In genomic region chrX:128052303-128052702, GRCh38 we compare ENCODE assay signal across 31 cellular contexts. TPM values are rescaled to one million over a fixed set of nuclear protein-coding genes. Genes with fewer than 3 reads are reported as not detected.
"Had no signal": no experiment of that assay in that cellular context is flagged by ENCODE, and none has a peak within 500 bp of the region (broad histone marks: within the 10 kb centered on the region; RNA-seq: fewer than 3 reads in every experiment).

Gene ACTRT1 (minus strand): TSS chrX:128052403. CDS start chrX:128052206, 197 bp downstream.

- H3K4me1 Mint-ChIP-seq: stimulated activated effector memory CD8-positive, alpha-beta T cell treated with anti-CD3 and anti-CD28 coated beads, Interleukin-12 subunit alpha, Interleukin-12 subunit beta, amount 100 ng/mL, for 72 hours; stimulated activated memory B cell treated with anti-CD40 and anti-IgM and Interleukin-4, amounts not matched to agents 10 μg/mL and 1 μg/mL and 100 μg/mL, for 72 hours; stimulated activated naive CD8-positive, alpha-beta T cell treated with anti-CD3 and anti-CD28 coated beads, Interleukin-15, amount 100 ng/mL, for 72 hours had no signal

- H3K27me3 Mint-ChIP-seq: stimulated activated memory B cell treated with anti-CD40 and anti-IgM and Interleukin-4, amounts not matched to agents 10 μg/mL and 1 μg/mL and 100 μg/mL, for 72 hours; stimulated activated naive CD8-positive, alpha-beta T cell treated with anti-CD3 and anti-CD28 coated beads, Interleukin-15, amount 100 ng/mL, for 72 hours; stimulated activated naive CD8-positive, alpha-beta T cell treated with anti-CD3 and anti-CD28 coated beads, Interleukin-15, Interleukin-2, amounts not matched to agents 100 ng/mL and 50 ng/mL, for 24 hours; type B pancreatic cell had no signal

- H3K36me3 Mint-ChIP-seq: stimulated activated effector memory CD8-positive, alpha-beta T cell treated with anti-CD3 and anti-CD28 coated beads, Interleukin-12 subunit alpha, Interleukin-12 subunit beta, amount 100 ng/mL, for 72 hours; stimulated activated memory B cell treated with anti-CD40 and anti-IgM and Interleukin-4, amounts not matched to agents 10 μg/mL and 1 μg/mL and 100 μg/mL, for 72 hours; type B pancreatic cell had no signal

- H3K9me3 Mint-ChIP-seq: stimulated activated memory B cell treated with anti-CD40 and anti-IgM and Interleukin-4, amounts not matched to agents 10 μg/mL and 1 μg/mL and 100 μg/mL, for 72 hours; stimulated activated naive CD8-positive, alpha-beta T cell treated with anti-CD3 and anti-CD28 coated beads, Interleukin-15, amount 100 ng/mL, for 72 hours; stimulated activated naive CD8-positive, alpha-beta T cell treated with anti-CD3 and anti-CD28 coated beads, Interleukin-15, Interleukin-2, amounts not matched to agents 100 ng/mL and 50 ng/mL, for 24 hours; type B pancreatic cell had no signal

- DNase-seq: stimulated activated CD4-positive, alpha-beta T cell treated with anti-CD3 and anti-CD28 coated beads, Interleukin-2, amount 100 ng/mL, for 48 hours; stimulated activated CD4-positive, alpha-beta T cell treated with anti-CD3 and anti-CD28 coated beads, Interleukin-4, amount 100 ng/mL, for 1 hour; stimulated activated CD4-positive, alpha-beta T cell treated with anti-CD3 and anti-CD28 coated beads, Interleukin-4, amount 100 ng/mL, for 24 hours; stimulated activated CD4-positive, alpha-beta T cell treated with anti-CD3 and anti-CD28 coated beads, Interleukin-4, amount 100 ng/mL, for 4 hours; stimulated activated CD8-positive, alpha-beta memory T cell treated with anti-CD3 and anti-CD28 coated beads, Interleukin-4, amount 100 ng/mL, for 48 hours; stimulated activated naive CD4-positive, alpha-beta T cell; stimulated activated naive CD4-positive, alpha-beta T cell treated with Interleukin-2 at 50 U/mL for 16 hours; stimulated activated naive CD8-positive, alpha-beta T cell treated with anti-CD3 and anti-CD28 coated beads, Interleukin-15, amount 100 ng/mL, for 72 hours; stimulated activated naive CD8-positive, alpha-beta T cell treated with anti-CD3 and anti-CD28 coated beads, Interleukin-15, Interleukin-2, amounts not matched to agents 100 U/mL and 50 U/mL, for 24 hours; stomach; substantia nigra; testis; thyroid gland; tibial artery; transverse colon; trophoblast cell; upper lobe of left lung; upper lobe of right lung; uterus had no signal

- H3K27ac Mint-ChIP-seq: stimulated activated effector memory CD8-positive, alpha-beta T cell treated with anti-CD3 and anti-CD28 coated beads, Interleukin-12 subunit alpha, Interleukin-12 subunit beta, amount 100 ng/mL, for 72 hours; stimulated activated memory B cell treated with anti-CD40 and anti-IgM and Interleukin-4, amounts not matched to agents 10 μg/mL and 1 μg/mL and 100 μg/mL, for 72 hours; stimulated activated naive CD8-positive, alpha-beta T cell treated with anti-CD3 and anti-CD28 coated beads, Interleukin-15, amount 100 ng/mL, for 72 hours; stimulated activated naive CD8-positive, alpha-beta T cell treated with anti-CD3 and anti-CD28 coated beads, Interleukin-15, Interleukin-2, amounts not matched to agents 100 ng/mL and 50 ng/mL, for 24 hours; type B pancreatic cell had no signal

- H3K4me3 Mint-ChIP-seq: stimulated activated effector memory CD8-positive, alpha-beta T cell treated with anti-CD3 and anti-CD28 coated beads, Interleukin-12 subunit alpha, Interleukin-12 subunit beta, amount 100 ng/mL, for 72 hours; stimulated activated memory B cell treated with anti-CD40 and anti-IgM and Interleukin-4, amounts not matched to agents 10 μg/mL and 1 μg/mL and 100 μg/mL, for 72 hours; stimulated activated naive CD8-positive, alpha-beta T cell treated with anti-CD3 and anti-CD28 coated beads, Interleukin-15, amount 100 ng/mL, for 72 hours; stimulated activated naive CD8-positive, alpha-beta T cell treated with anti-CD3 and anti-CD28 coated beads, Interleukin-15, Interleukin-2, amounts not matched to agents 100 ng/mL and 50 ng/mL, for 24 hours; type B pancreatic cell had no signal

- ATAC-seq: stimulated activated effector memory CD8-positive, alpha-beta T cell treated with anti-CD3 and anti-CD28 coated beads, Interleukin-12 subunit alpha, Interleukin-12 subunit beta, amount 100 ng/mL, for 72 hours; stimulated activated memory B cell treated with anti-CD40 and anti-IgM and Interleukin-4, amounts not matched to agents 10 μg/mL and 1 μg/mL and 100 μg/mL, for 72 hours; stimulated activated naive CD8-positive, alpha-beta T cell treated with anti-CD3 and anti-CD28 coated beads, Interleukin-15, amount 100 ng/mL, for 72 hours; stimulated activated naive CD8-positive, alpha-beta T cell treated with anti-CD3 and anti-CD28 coated beads, Interleukin-15, Interleukin-2, amounts not matched to agents 100 U/mL and 50 U/mL, for 24 hours; upper lobe of right lung had no signal

RNA-seq across cellular contexts. Expression of gene ACTRT1, which starts in this region (rescaled TPM):
- total RNA-seq: stomach, subcutaneous adipose tissue, suprapubic skin, temporal lobe, thoracic aorta, thyroid gland, tibial nerve, transverse colon, upper lobe of left lung, upper lobe of right lung, ureter, urinary bladder, uterus, vagina had no signal
